ENCODE assay signal across 22 cellular contexts in genomic region chr10:74344306-74344705, GRCh38.
DNase-seq lines count a peak whose midpoint lies in the region; ATAC-seq lines count a peak whose summit lies in the region.
"Had no signal": no experiment of that assay in that cellular context is flagged by ENCODE, and none has a peak within 500 bp of the region (broad histone marks: within the 10 kb centered on the region; RNA-seq: fewer than 3 reads in every experiment).

No MANE protein-coding gene starts in this region.

- H3K27me3 ChIP-seq in adipocyte (replicated peaks; ENCODE audit: control insufficient read depth, insufficient read depth, low read length) = no peaks in the 10 kb centered on the region
- H3K27me3 ChIP-seq: BE2C, BLaER1 had no signal

- intact Hi-C loops in left colon (cut with DNase I, micrococcal nuclease) = no loop called here

- ATAC-seq in left colon = no peak
- ATAC-seq: GM12878 had no signal

- H3K9ac ChIP-seq in adipocyte (ENCODE audit: low read length) = no peak overlapping the region
- H3K9ac ChIP-seq: BLaER1 had no signal

- peaks cover 20% of the 10 kb centered on the region for H3K9me3 ChIP-seq in adipocyte (ENCODE audit: control insufficient read depth, low read length)

- H3K4me1 ChIP-seq in adipocyte (ENCODE audit: control insufficient read depth, insufficient read depth, low read length) = no peaks in the 10 kb centered on the region
- H3K4me1 ChIP-seq: BE2C, BLaER1 had no signal

- H3K36me3 ChIP-seq in adipocyte (ENCODE audit: control insufficient read depth, insufficient read depth, low read length, severe bottlenecking) = peaks cover 18% of the 10 kb centered on the region
- H3K36me3 ChIP-seq: BE2C had no signal

- H3K4me3 ChIP-seq in adipocyte (ENCODE audit: low read length) = peak overlapping the region; percentile 27
- H3K4me3 ChIP-seq: BLaER1, GM12878 had no signal

- DNase-seq in adipocyte (ENCODE audit: low read depth) = no peak
- DNase-seq in myocyte (ENCODE audit: low read depth) = peak; percentile 66
- no peak for DNase-seq in NK-92 (lab: John Stamatoyannopoulos, UW; ENCODE audit: unreplicated experiment)
- no peak for DNase-seq in left colon
- DNase-seq in SK-N-DZ (ENCODE audit: low spot score) = no peak
- DNase-seq: 8988T; ACHN; BE2C; C1 segment of cervical spinal cord; CD4-positive, alpha-beta memory T cell; CD4-positive, CD25-positive, alpha-beta regulatory T cell; CD8-positive, alpha-beta memory T cell; COR-L47; DMS 273 treated with DMSO at 0.1 percent for 48 hours; DMS153; DMS53; DMS79; DND-41; EL; GDM1 had no signal
